ENCODE assay signal across 27 cellular contexts in the genomic region with DNA sequence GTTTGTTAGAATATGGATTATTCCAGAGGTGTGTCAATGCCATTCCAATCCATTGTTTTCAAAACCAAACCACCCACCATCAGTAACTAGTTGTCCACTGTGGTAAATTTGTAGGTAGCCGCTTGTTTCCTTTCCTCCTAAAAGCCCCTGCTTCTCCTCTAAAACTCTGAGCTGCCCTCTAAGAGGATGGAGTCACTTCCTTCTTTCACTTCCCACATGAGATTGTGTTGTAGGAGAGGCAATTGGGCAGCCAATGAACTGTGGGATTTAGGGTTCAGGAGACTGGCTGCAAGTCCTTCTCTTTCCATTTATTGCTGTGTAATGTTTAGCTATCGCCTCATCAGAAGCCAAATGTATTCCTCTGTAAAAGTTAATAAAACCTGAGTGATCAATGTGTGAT. TPM values are rescaled to one million over a fixed set of nuclear protein-coding genes. Genes with fewer than 3 reads are reported as not detected.
DNase-seq lines count a peak whose midpoint lies in the region; ATAC-seq, FAIRE-seq and TF ChIP-seq lines count a peak whose summit lies in the region.
"Had no signal": no experiment of that assay in that cellular context is flagged by ENCODE, and none has a peak within 500 bp of the region (broad histone marks: within the 10 kb centered on the region; RNA-seq: fewer than 3 reads in every experiment).

No MANE protein-coding gene starts in this region.

- no peak overlapping the region for H3K4me3 Mint-ChIP-seq in astrocyte (ENCODE audit: unreplicated experiment)
- H3K4me3 Mint-ChIP-seq: CD4-positive, CD25-positive, alpha-beta regulatory T cell had no signal

- H3K27me3 ChIP-seq in astrocyte (ENCODE audit: insufficient read depth, low read length) = no peaks in the 10 kb centered on the region
- H3K27me3 ChIP-seq: SJSA1 had no signal

- no peaks in the 10 kb centered on the region for H4K20me1 ChIP-seq in astrocyte (ENCODE audit: insufficient read depth, low read length)

- no peak overlapping the region for H3K27ac ChIP-seq in astrocyte (ENCODE audit: low read depth, low read length)
- H3K27ac ChIP-seq: 22Rv1, GM23248, SJSA1 had no signal

- peaks cover 5% of the 10 kb centered on the region for H3K9me3 Mint-ChIP-seq in astrocyte (ENCODE audit: unreplicated experiment)

- H3K9ac ChIP-seq in astrocyte (ENCODE audit: low read length) = no peak overlapping the region
- H3K9ac ChIP-seq: GM23248 had no signal

- peaks cover 5% of the 10 kb centered on the region for H3K4me1 ChIP-seq in astrocyte (ENCODE audit: insufficient read depth, low read length)
- H3K4me1 ChIP-seq: SJSA1 had no signal

- H3K36me3 Mint-ChIP-seq in astrocyte (ENCODE audit: low read depth, unreplicated experiment) = peaks cover 1% of the 10 kb centered on the region
- H3K36me3 Mint-ChIP-seq: CD4-positive, CD25-positive, alpha-beta regulatory T cell had no signal

- H3K9me3 ChIP-seq in astrocyte (ENCODE audit: insufficient read depth, low read depth, low read length) = peaks cover 4% of the 10 kb centered on the region
- H3K9me3 ChIP-seq: SJSA1 had no signal

- no peak overlapping the region for H3K4me2 ChIP-seq in astrocyte (ENCODE audit: low read length)

- TF ChIP-seq CTCF in astrocyte (IDR thresholded peaks at IDR 0.05; ENCODE audit: insufficient read depth, low read depth, low read length) = no peak

- H3K27ac Mint-ChIP-seq in astrocyte (ENCODE audit: unreplicated experiment) = peak overlapping the region; percentile 21
- H3K27ac Mint-ChIP-seq: CD4-positive, CD25-positive, alpha-beta regulatory T cell had no signal

- H3K4me3 ChIP-seq in astrocyte (ENCODE audit: insufficient read depth, low read depth, low read length) = no peak overlapping the region
- H3K4me3 ChIP-seq: GM23248, SJSA1 had no signal

- DNase-seq in SIG-M5 treated with dmso at 0.1 percent for 504 hours (lab: John Stamatoyannopoulos, UW; ENCODE audit: unreplicated experiment) = peak; percentile 80
- no peak for DNase-seq in SIG-M5 (lab: John Stamatoyannopoulos, UW)
- peak; percentile 51 for DNase-seq in NOMO-1 treated with DMSO at 0.1 percent for 48 hours (lab: John Stamatoyannopoulos, UW; ENCODE audit: unreplicated experiment)
- no peak for DNase-seq in astrocyte (ENCODE audit: low read depth)
- no peak for DNase-seq in dedifferentiated amniotic fluid mesenchymal stem cell (ENCODE audit: extremely low spot score)
- no peak for DNase-seq in AML-193 (lab: John Stamatoyannopoulos, UW)
- no peak for DNase-seq in activated CD4-positive, CD25-positive, alpha-beta regulatory T cell (lab: John Stamatoyannopoulos, UW)
- DNase-seq: CD4-positive, CD25-positive, alpha-beta regulatory T cell; DMS153; DND-41; GM23248; H7; Kasumi-1; NCI-H1092 treated with DMSO at 0.1 percent for 48 hours; NCI-H1436; NCI-H187; NCI-H2081 treated with DMSO at 0.1 percent for 48 hours; NCI-H2171; NCI-H345; NCI-H510A treated with DMSO at 0.1 percent for 48 hours; NCI-H748 treated with DMSO at 0.1 percent for 48 hours; T-helper 1 cell had no signal

- no peak overlapping the region for H2AFZ ChIP-seq in astrocyte (ENCODE audit: low read depth, low read length)
- H2AFZ ChIP-seq: GM23248 had no signal

- no peaks in the 10 kb centered on the region for H3K79me2 ChIP-seq in astrocyte (ENCODE audit: insufficient read depth, low read length)

- H3K4me1 Mint-ChIP-seq in astrocyte (ENCODE audit: low read depth, unreplicated experiment) = peaks cover 21% of the 10 kb centered on the region
- H3K4me1 Mint-ChIP-seq: CD4-positive, CD25-positive, alpha-beta regulatory T cell had no signal

- no peaks in the 10 kb centered on the region for H3K36me3 ChIP-seq in astrocyte (ENCODE audit: insufficient read depth, low read length)
- H3K36me3 ChIP-seq: SJSA1 had no signal

- no peaks in the 10 kb centered on the region for H3K27me3 Mint-ChIP-seq in astrocyte (ENCODE audit: low read depth, unreplicated experiment)

- no peak for FAIRE-seq in astrocyte (lab: Jason Lieb, UNC)
- FAIRE-seq: HepG2, RCC 7860 had no signal

- ATAC-seq in HG03521 (IDR thresholded peaks at IDR 0.05; ENCODE audit: unreplicated experiment) = no peak
- ATAC-seq: HepG2 had no signal

RNA-seq across cellular contexts. Expression of gene RFXAP, which starts 49.9 kb away (rescaled TPM):
- 5.5 and 5.9 TPM in 2 replicates for total RNA-seq in astrocyte

Comparison
In these comparisons a context has a peak if more than half of its experiments do, and no peak if none do; other contexts are left out.
1. DNase-seq: peak in SIG-M5 treated with dmso at 0.1 percent for 504 hours (single experiment) and NOMO-1 treated with DMSO at 0.1 percent for 48 hours (single experiment); none in SIG-M5 (single experiment), astrocyte (single experiment), dedifferentiated amniotic fluid mesenchymal stem cell (single experiment), AML-193 (0 of 2) and activated CD4-positive, CD25-positive, alpha-beta regulatory T cell (0 of 4).